In the genomic region with DNA sequence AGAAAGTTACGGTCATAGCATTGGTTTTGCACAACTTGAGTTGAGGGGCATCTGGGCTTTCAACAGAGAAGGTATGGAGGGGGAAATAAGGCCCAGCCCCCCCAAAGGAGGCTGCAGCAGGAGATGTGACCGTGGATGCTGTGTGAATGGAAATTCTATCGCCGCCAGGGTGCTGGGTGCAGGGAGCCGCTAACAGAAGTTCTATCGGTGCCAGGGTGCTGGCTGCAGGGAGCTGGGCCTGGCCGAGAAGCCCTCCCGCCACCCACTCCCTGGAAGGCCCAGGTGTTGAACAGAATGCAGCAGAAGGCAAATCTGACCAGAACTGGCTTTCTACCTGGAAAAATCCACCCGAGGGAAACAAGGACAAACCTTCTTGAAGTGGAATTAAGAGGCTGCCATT, we compare ENCODE assay signal across 28 cellular contexts.
"Had no signal": no experiment of that assay in that cellular context is flagged by ENCODE, and none has a peak within 500 bp of the region (broad histone marks: within the 10 kb centered on the region; RNA-seq: fewer than 3 reads in every experiment).

No MANE protein-coding gene starts in this region.

- H3K27ac ChIP-seq: heart left ventricle, left lung, neural progenitor cell, ovary, prostate gland, skin epidermis, suprapubic skin, thoracic aorta, tibial artery, upper lobe of right lung had no signal

- H3K4me1 ChIP-seq: left lung, upper lobe of right lung had no signal

- H3K4me1 Mint-ChIP-seq: immature natural killer cell; natural killer cell; stimulated activated effector memory CD8-positive, alpha-beta T cell treated with anti-CD3 and anti-CD28 coated beads, Interleukin-12 subunit alpha, Interleukin-12 subunit beta, amount 100 ng/mL, for 72 hours had no signal

- H3K9me3 Mint-ChIP-seq: immature natural killer cell; mesothelial cell of epicardium; natural killer cell; stimulated activated effector memory CD8-positive, alpha-beta T cell treated with anti-CD3 and anti-CD28 coated beads, Interleukin-12 subunit alpha, Interleukin-12 subunit beta, amount 100 ng/mL, for 72 hours; stimulated activated naive CD8-positive, alpha-beta T cell treated with anti-CD3 and anti-CD28 coated beads, Interleukin-15, Interleukin-2, amounts not matched to agents 100 ng/mL and 50 ng/mL, for 24 hours had no signal

- H3K36me3 ChIP-seq: heart left ventricle, left lung, neural progenitor cell, ovary, prostate gland, suprapubic skin, thoracic aorta, tibial artery, upper lobe of right lung had no signal

- H3K4me3 ChIP-seq: heart left ventricle, left lung, lung, neural progenitor cell, ovary, prostate gland, skin epidermis, suprapubic skin, thoracic aorta, tibial artery, upper lobe of right lung had no signal

- H3K9me3 ChIP-seq: heart left ventricle, left lung, ovary, prostate gland, suprapubic skin, thoracic aorta, tibial artery, upper lobe of right lung had no signal

- H3K4me3 Mint-ChIP-seq: immature natural killer cell; mesothelial cell of epicardium; naive B cell; natural killer cell; nephron progenitor cell; neural progenitor cell; stimulated activated effector memory CD8-positive, alpha-beta T cell treated with anti-CD3 and anti-CD28 coated beads, Interleukin-12 subunit alpha, Interleukin-12 subunit beta, amount 100 ng/mL, for 72 hours; stimulated activated naive CD8-positive, alpha-beta T cell treated with anti-CD3 and anti-CD28 coated beads, Interleukin-15, Interleukin-2, amounts not matched to agents 100 ng/mL and 50 ng/mL, for 24 hours had no signal

- H3K9ac ChIP-seq: neural progenitor cell had no signal

- H3K27me3 Mint-ChIP-seq: stimulated activated naive CD8-positive, alpha-beta T cell treated with anti-CD3 and anti-CD28 coated beads, Interleukin-15, Interleukin-2, amounts not matched to agents 100 ng/mL and 50 ng/mL, for 24 hours had no signal

- DNase-seq: heart left ventricle; hypothalamus; immature natural killer cell; left lung; mesendoderm; naive B cell; natural killer cell; nephron progenitor cell; ovary; retina; right cardiac atrium; stimulated activated CD4-positive, alpha-beta T cell treated with anti-CD3 and anti-CD28 coated beads, Interleukin-4, amount 100 ng/mL, for 24 hours; stimulated activated naive CD4-positive, alpha-beta T cell; tibial artery; trophoblast cell; upper lobe of right lung had no signal

- H3K27ac Mint-ChIP-seq: immature natural killer cell; mesothelial cell of epicardium; naive B cell; natural killer cell; nephron progenitor cell; neural progenitor cell; stimulated activated effector memory CD8-positive, alpha-beta T cell treated with anti-CD3 and anti-CD28 coated beads, Interleukin-12 subunit alpha, Interleukin-12 subunit beta, amount 100 ng/mL, for 72 hours; stimulated activated naive CD8-positive, alpha-beta T cell treated with anti-CD3 and anti-CD28 coated beads, Interleukin-15, Interleukin-2, amounts not matched to agents 100 ng/mL and 50 ng/mL, for 24 hours had no signal

- ATAC-seq: heart left ventricle; left lung; natural killer cell; right cardiac atrium; sciatic nerve; stimulated activated effector memory CD8-positive, alpha-beta T cell treated with anti-CD3 and anti-CD28 coated beads, Interleukin-12 subunit alpha, Interleukin-12 subunit beta, amount 100 ng/mL, for 72 hours; upper lobe of right lung had no signal

- FAIRE-seq: islet of Langerhans, urothelium cell line had no signal

- H3K36me3 Mint-ChIP-seq: immature natural killer cell; mesothelial cell of epicardium; naive B cell; natural killer cell; neural progenitor cell; stimulated activated effector memory CD8-positive, alpha-beta T cell treated with anti-CD3 and anti-CD28 coated beads, Interleukin-12 subunit alpha, Interleukin-12 subunit beta, amount 100 ng/mL, for 72 hours had no signal
